1 cellular context compared by ENCODE assay signal in the genomic region with DNA sequence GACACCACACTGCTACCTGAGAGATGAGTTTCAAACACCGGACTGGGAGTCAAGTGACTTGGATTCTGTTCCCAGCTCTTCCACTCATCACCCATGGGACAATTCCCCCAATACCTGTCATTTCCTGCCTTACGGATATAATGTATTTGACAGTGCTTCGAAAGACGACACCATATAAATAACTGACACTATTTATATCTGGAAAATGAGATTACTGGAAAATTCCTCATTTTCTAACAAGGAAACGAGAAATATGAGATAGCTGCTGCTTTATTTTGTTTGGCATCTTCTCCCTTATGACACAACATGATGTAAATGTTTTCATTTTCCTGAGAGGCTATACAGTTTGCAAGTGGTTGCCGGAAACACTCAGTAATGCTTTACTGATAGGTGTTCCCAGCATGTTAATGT.
TF ChIP-seq lines count a peak whose summit lies in the region.

No MANE protein-coding gene starts in this region.

TF ChIP-seq in IMR-90, 13 proteins besides CTCF, POLR2A, EP300 and RAD21:
- TF ChIP-seq, protein P1, sequence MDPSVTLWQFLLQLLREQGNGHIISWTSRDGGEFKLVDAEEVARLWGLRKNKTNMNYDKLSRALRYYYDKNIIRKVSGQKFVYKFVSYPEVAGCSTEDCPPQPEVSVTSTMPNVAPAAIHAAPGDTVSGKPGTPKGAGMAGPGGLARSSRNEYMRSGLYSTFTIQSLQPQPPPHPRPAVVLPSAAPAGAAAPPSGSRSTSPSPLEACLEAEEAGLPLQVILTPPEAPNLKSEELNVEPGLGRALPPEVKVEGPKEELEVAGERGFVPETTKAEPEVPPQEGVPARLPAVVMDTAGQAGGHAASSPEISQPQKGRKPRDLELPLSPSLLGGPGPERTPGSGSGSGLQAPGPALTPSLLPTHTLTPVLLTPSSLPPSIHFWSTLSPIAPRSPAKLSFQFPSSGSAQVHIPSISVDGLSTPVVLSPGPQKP (IDR thresholded peaks at IDR 0.05; ENCODE audit: borderline replicate concordance, low read depth, low read length), result no peak
- TF ChIP-seq SMC3 (IDR thresholded peaks at IDR 0.05; ENCODE audit: low read depth, low read length) (no peak), CEBPB (IDR thresholded peaks at IDR 0.05; ENCODE audit: low read depth, low read length) (peak; percentile 80)
- TF ChIP-seq, protein P2, sequence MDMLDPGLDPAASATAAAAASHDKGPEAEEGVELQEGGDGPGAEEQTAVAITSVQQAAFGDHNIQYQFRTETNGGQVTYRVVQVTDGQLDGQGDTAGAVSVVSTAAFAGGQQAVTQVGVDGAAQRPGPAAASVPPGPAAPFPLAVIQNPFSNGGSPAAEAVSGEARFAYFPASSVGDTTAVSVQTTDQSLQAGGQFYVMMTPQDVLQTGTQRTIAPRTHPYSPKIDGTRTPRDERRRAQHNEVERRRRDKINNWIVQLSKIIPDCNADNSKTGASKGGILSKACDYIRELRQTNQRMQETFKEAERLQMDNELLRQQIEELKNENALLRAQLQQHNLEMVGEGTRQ (IDR thresholded peaks at IDR 0.05; ENCODE audit: low read depth, low read length), result no peak
